Comparison of ENCODE assay signal across 9 cellular contexts in the genomic region with DNA sequence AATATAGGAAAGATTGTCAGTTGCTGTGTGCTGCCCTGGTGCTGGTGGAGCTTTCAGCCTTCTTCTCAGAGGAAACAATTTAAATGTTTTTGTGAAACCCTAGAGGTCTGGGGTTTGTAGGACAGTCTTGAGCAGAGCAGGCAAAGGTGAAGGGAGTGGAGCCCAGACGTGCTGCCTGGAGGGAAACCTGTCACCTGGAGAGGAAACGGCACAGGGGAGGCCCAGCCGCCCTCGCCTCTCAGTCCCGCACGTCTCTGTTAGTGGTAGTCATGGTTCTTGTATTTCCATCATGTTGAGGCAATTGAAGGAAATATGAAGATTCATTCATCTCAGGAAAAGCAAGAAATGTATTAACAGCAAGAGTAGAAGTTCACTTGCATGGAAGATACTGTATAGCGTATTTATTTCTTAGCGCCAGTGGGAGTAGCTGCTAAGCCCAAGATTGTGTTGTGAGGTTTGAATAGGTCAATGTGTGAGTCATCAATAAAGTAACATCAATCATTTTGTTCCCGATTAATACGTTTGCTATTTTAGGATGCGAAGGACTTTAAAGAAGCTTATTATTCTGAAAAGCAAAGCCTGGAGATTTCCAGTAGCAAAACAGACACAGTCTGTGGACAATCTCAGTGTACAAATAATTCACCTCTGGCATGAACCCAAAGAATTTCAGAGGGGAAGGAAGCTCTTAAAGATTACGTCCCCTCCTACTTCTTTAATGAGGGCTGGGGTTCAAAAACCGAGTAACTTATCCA.
A peak's percentile ranks its signal among the peaks of the same experiment; 100 is the strongest.
DNase-seq lines count a peak whose midpoint lies in the region; ATAC-seq and TF ChIP-seq lines count a peak whose summit lies in the region.
"Had no signal": no experiment of that assay in that cellular context is flagged by ENCODE, and none has a peak within 500 bp of the region (broad histone marks: within the 10 kb centered on the region; RNA-seq: fewer than 3 reads in every experiment).

No MANE protein-coding gene starts in this region.

- peaks cover 83% of the 10 kb centered on the region for H3K79me2 ChIP-seq in OCI-LY1 (ENCODE audit: insufficient read depth, low read length)
- H3K79me2 ChIP-seq in trophoblast cell (ENCODE audit: control insufficient read depth, insufficient read depth, low read length, poor library complexity), result peaks cover 28% of the 10 kb centered on the region

- no peak overlapping the region for H2BK5ac ChIP-seq in trophoblast cell (ENCODE audit: low read depth, low read length, poor library complexity)

- intact Hi-C loops in CD8-positive, alpha-beta T cell (cut with DNase I, micrococcal nuclease), result loop anchor here in 1 of 2 experiments (10.0 kb wide), 2 partner anchors 507 to 613 kb away; a partner anchor contains a TSS

- POLR2A ChIA-PET in CD8-positive, alpha-beta T cell (lab: Charles Lee), result interaction anchor here (1.0 to 11.6 kb wide), 8 partner anchors 10 to 47 kb away, joined by 3 to 119 read pairs (median 4); no protein-coding TSS in a partner anchor

- no peaks in the 10 kb centered on the region for H3K9me3 Mint-ChIP-seq in CD8-positive, alpha-beta T cell

- H3K23ac ChIP-seq in trophoblast cell (ENCODE audit: low read length), result no peak overlapping the region

- H3K27me3 ChIP-seq in CD8-positive, alpha-beta T cell (ENCODE audit: insufficient read depth, low read length), result no peaks in the 10 kb centered on the region
- H3K27me3 ChIP-seq in OCI-LY1 (ENCODE audit: insufficient read depth, low read length), result no peaks in the 10 kb centered on the region
- H3K27me3 ChIP-seq in trophoblast cell (ENCODE audit: insufficient read depth, low read length), result no peaks in the 10 kb centered on the region

- H3K79me1 ChIP-seq in trophoblast cell (ENCODE audit: low read length), result peaks cover 23% of the 10 kb centered on the region

- peak overlapping the region; percentile 89 for H3K27ac Mint-ChIP-seq in CD8-positive, alpha-beta T cell

- H3K9ac ChIP-seq in OCI-LY1 (ENCODE audit: low read length) (peak overlapping the region; percentile 20; the same call in 1 of the 2 replicates), trophoblast cell (ENCODE audit: low read length) (no peak overlapping the region)

- H3K4me2 ChIP-seq in OCI-LY1 (ENCODE audit: low read length) (peak overlapping the region; percentile 87), trophoblast cell (ENCODE audit: low read length) (no peak overlapping the region)

- H3K4me1 Mint-ChIP-seq in CD8-positive, alpha-beta T cell (ENCODE audit: low read depth), result peaks cover 96% of the 10 kb centered on the region

- CTCF ChIA-PET in CD8-positive, alpha-beta T cell (lab: Charles Lee), result interaction anchor here (0.8 to 25.3 kb wide), 11 partner anchors 10 to 277 kb away, joined by 3 to 328 read pairs (median 4); no protein-coding TSS in a partner anchor

- H3K18ac ChIP-seq in trophoblast cell (ENCODE audit: low read length), result no peak overlapping the region

- ATAC-seq in CD8-positive, alpha-beta T cell, result no peak
- ATAC-seq in HG02763 (IDR thresholded peaks at IDR 0.05; ENCODE audit: unreplicated experiment) (no peak), HG03045 (IDR thresholded peaks at IDR 0.05; ENCODE audit: unreplicated experiment) (no peak)

- H3K4me3 Mint-ChIP-seq in CD8-positive, alpha-beta T cell, result peak overlapping the region; percentile 51

- H4K8ac ChIP-seq in trophoblast cell (ENCODE audit: low read depth, low read length), result no peak overlapping the region

- no peak overlapping the region for H2AFZ ChIP-seq in OCI-LY1 (ENCODE audit: low read length)
- no peak overlapping the region for H2AFZ ChIP-seq in trophoblast cell (ENCODE audit: insufficient read depth, low read length, poor library complexity)

- H3K36me3 ChIP-seq in CD8-positive, alpha-beta T cell (ENCODE audit: insufficient read depth, low read length), result no peaks in the 10 kb centered on the region
- H3K36me3 ChIP-seq in OCI-LY1 (ENCODE audit: insufficient read depth, low read length) (no peaks in the 10 kb centered on the region; the same call in 1 of the 2 replicates), trophoblast cell (ENCODE audit: control insufficient read depth in 1 of 2, insufficient read depth in 2 of 2, low read length in 2 of 2) (no peaks in the 10 kb centered on the region)

- H3K27ac ChIP-seq in CD8-positive, alpha-beta T cell (ENCODE audit: low read depth, low read length), result peak overlapping the region; percentile 21
- H3K27ac ChIP-seq in OCI-LY1 (ENCODE audit: low read depth, low read length, poor library complexity, severe bottlenecking), result peak overlapping the region; percentile 96
- H3K27ac ChIP-seq in trophoblast cell (ENCODE audit: low read depth, low read length), result peak overlapping the region; percentile 30

- H2BK120ac ChIP-seq in trophoblast cell (ENCODE audit: insufficient read depth, low read length, poor library complexity), result no peak overlapping the region

- TF ChIP-seq CTCF in CD8-positive, alpha-beta T cell (IDR thresholded peaks at IDR 0.05), result no peak
- no peak for TF ChIP-seq CTCF in OCI-LY1 (IDR thresholded peaks at IDR 0.05; ENCODE audit: low read length)

- peak overlapping the region; percentile 1 for H3K4me3 ChIP-seq in CD8-positive, alpha-beta T cell (ENCODE audit: low read depth, low read length)
- peak overlapping the region; percentile 78 for H3K4me3 ChIP-seq in OCI-LY1 (ENCODE audit: low read depth, low read length, poor library complexity, severe bottlenecking)
- H3K4me3 ChIP-seq in trophoblast cell (ENCODE audit: low read depth, low read length), result no peak overlapping the region

- no peak overlapping the region for H3K14ac ChIP-seq in trophoblast cell (ENCODE audit: low read length)

- peaks cover 14% of the 10 kb centered on the region for H3K36me3 Mint-ChIP-seq in CD8-positive, alpha-beta T cell

- H4K12ac ChIP-seq in trophoblast cell (ENCODE audit: low read depth, low read length), result no peak overlapping the region

- no peak overlapping the region for H2BK12ac ChIP-seq in trophoblast cell (ENCODE audit: low read length)

- no peaks in the 10 kb centered on the region for H3K9me2 ChIP-seq in OCI-LY1 (ENCODE audit: low read depth, low read length)

- 0 out of 2 replicates have a peak, but pooled peaks cover 7% of the 10 kb centered on the region for H3F3A ChIP-seq in OCI-LY1 (ENCODE audit: insufficient read depth, low read length)

- H4K91ac ChIP-seq in trophoblast cell (ENCODE audit: low read depth, low read length), result no peak overlapping the region

- H2AK5ac ChIP-seq in trophoblast cell (ENCODE audit: low read length), result no peak overlapping the region

- peaks cover 92% of the 10 kb centered on the region for H3K4me1 ChIP-seq in CD8-positive, alpha-beta T cell (ENCODE audit: insufficient read depth, low read length)
- H3K4me1 ChIP-seq in OCI-LY1 (ENCODE audit: insufficient read depth, low read length, severe bottlenecking) (peaks cover 92% of the 10 kb centered on the region), trophoblast cell (ENCODE audit: control insufficient read depth in 1 of 2, insufficient read depth in 2 of 2, low read length in 2 of 2) (peaks cover 56 to 68% of the 10 kb centered on the region in 2 experiments)

- H3K4ac ChIP-seq in trophoblast cell (ENCODE audit: low read depth, low read length), result peak overlapping the region; percentile 39

- peak in 2 of 7 experiments; percentile 34 to 40 for DNase-seq in CD8-positive, alpha-beta T cell
- DNase-seq in central memory CD4-positive, alpha-beta T cell, result peak; percentile 41
- peak; percentile 56 to 60 for DNase-seq in trophoblast cell
- DNase-seq in germinal center (ENCODE audit: low spot score), result no peak
- DNase-seq in NOMO-1 treated with dmso at 0.1 percent for 144 hours (lab: John Stamatoyannopoulos, UW; ENCODE audit: unreplicated experiment), result no peak
- DNase-seq: activated CD8-positive, alpha-beta memory T cell treated with anti-CD3 and anti-CD28 coated beads, Interleukin-2, amount 50 U/mL, for 4 hours had no signal

- H4K20me1 ChIP-seq in OCI-LY1 (ENCODE audit: insufficient read depth, low read length), result no peaks in the 10 kb centered on the region

- WGBS in trophoblast cell (ENCODE audit: extremely low coverage, insufficient coverage, insufficient read length), result no CpG with 5 or more reads among the region's 13 CpGs

- no peaks in the 10 kb centered on the region for H3K9me3 ChIP-seq in CD8-positive, alpha-beta T cell (ENCODE audit: low read length)
- no peaks in the 10 kb centered on the region for H3K9me3 ChIP-seq in OCI-LY1 (ENCODE audit: low read length)
- H3K9me3 ChIP-seq in trophoblast cell (ENCODE audit: insufficient read depth, low read depth, low read length), result no peaks in the 10 kb centered on the region

- H3K27me3 Mint-ChIP-seq in CD8-positive, alpha-beta T cell (ENCODE audit: low read depth), result no peaks in the 10 kb centered on the region

Comparison
In these comparisons a context has a peak if more than half of its experiments do, and no peak if none do; other contexts are left out.
1. DNase-seq: peak in central memory CD4-positive, alpha-beta T cell (single experiment) and trophoblast cell (2 of 2); none in germinal center (single experiment) and NOMO-1 treated with dmso at 0.1 percent for 144 hours (single experiment).
2. H3K27ac ChIP-seq: peak in every context shown above with its lines; median percentile 96 in OCI-LY1; 30 in trophoblast cell; 21 in CD8-positive, alpha-beta T cell.